ENCODE assay signal across 15 cellular contexts in genomic region chrX:40262641-40263560, GRCh38.
DNase-seq lines count a peak whose midpoint lies in the region; ATAC-seq and TF ChIP-seq lines count a peak whose summit lies in the region.
"Had no signal": no experiment of that assay in that cellular context is flagged by ENCODE, and none has a peak within 500 bp of the region (broad histone marks: within the 10 kb centered on the region; RNA-seq: fewer than 3 reads in every experiment).

No MANE protein-coding gene starts in this region.

- DNase-seq in AG20443 (ENCODE audit: low spot score) (peak; percentile 72), NCI-H226 (peak; percentile 67), fibroblast of gingiva (ENCODE audit: low read depth) (peak; percentile 8), mucosa of gallbladder (ENCODE audit: low spot score) (peak; percentile 17), NCI-H446 treated with DMSO at 0.1 percent for 48 hours (lab: John Stamatoyannopoulos, UW) (no peak), erythroblast (lab: John Stamatoyannopoulos, UW) (no peak)
- no peak for DNase-seq in naive thymus-derived CD4-positive, alpha-beta T cell
- DNase-seq: activated CD4-positive, alpha-beta memory T cell treated with anti-CD3 and anti-CD28 coated beads for 36 hours; CD8-positive, alpha-beta T cell; central memory CD4-positive, alpha-beta T cell; stimulated activated naive CD8-positive, alpha-beta T cell treated with anti-CD3 and anti-CD28 coated beads, Interleukin-15, amount 100 ng/mL, for 72 hours had no signal

- no peak overlapping the region for H3K4me3 Mint-ChIP-seq in naive thymus-derived CD4-positive, alpha-beta T cell
- H3K4me3 Mint-ChIP-seq: activated CD4-positive, alpha-beta memory T cell treated with anti-CD3 and anti-CD28 coated beads for 36 hours; CD8-positive, alpha-beta T cell; IgD-negative memory B cell; stimulated activated naive CD8-positive, alpha-beta T cell treated with anti-CD3 and anti-CD28 coated beads, Interleukin-15, amount 100 ng/mL, for 72 hours had no signal

- no peak for ATAC-seq in HG03521 (IDR thresholded peaks at IDR 0.05; ENCODE audit: unreplicated experiment)
- no peak for ATAC-seq in naive thymus-derived CD4-positive, alpha-beta T cell
- ATAC-seq: CD8-positive, alpha-beta T cell; Panc1; stimulated activated naive CD8-positive, alpha-beta T cell treated with anti-CD3 and anti-CD28 coated beads, Interleukin-15, amount 100 ng/mL, for 72 hours had no signal

- no peak overlapping the region for H3K27ac ChIP-seq in naive thymus-derived CD4-positive, alpha-beta T cell (ENCODE audit: low read depth, low read length)

- peak overlapping the region in 1 of 9 donors; percentile 38 for H3K27ac Mint-ChIP-seq in naive thymus-derived CD4-positive, alpha-beta T cell
- H3K27ac Mint-ChIP-seq: activated CD4-positive, alpha-beta memory T cell treated with anti-CD3 and anti-CD28 coated beads for 36 hours; CD8-positive, alpha-beta T cell; stimulated activated naive CD8-positive, alpha-beta T cell treated with anti-CD3 and anti-CD28 coated beads, Interleukin-15, amount 100 ng/mL, for 72 hours had no signal

- TF ChIP-seq POLR2A in erythroblast (IDR thresholded peaks at IDR 0.05; ENCODE audit: low read length) = no peak

- no peaks in the 10 kb centered on the region for H3K36me3 Mint-ChIP-seq in naive thymus-derived CD4-positive, alpha-beta T cell
- H3K36me3 Mint-ChIP-seq: activated CD4-positive, alpha-beta memory T cell treated with anti-CD3 and anti-CD28 coated beads for 36 hours; CD8-positive, alpha-beta T cell; IgD-negative memory B cell had no signal

- H3K9me3 ChIP-seq in naive thymus-derived CD4-positive, alpha-beta T cell (ENCODE audit: control insufficient read depth in 2 of 3, low read length in 3 of 3) = no peaks in the 10 kb centered on the region

- H3K27me3 ChIP-seq in naive thymus-derived CD4-positive, alpha-beta T cell (ENCODE audit: control insufficient read depth in 2 of 2, insufficient read depth in 2 of 2, low read length in 2 of 2) = no peaks in the 10 kb centered on the region

- POLR2A ChIA-PET in naive thymus-derived CD4-positive, alpha-beta T cell (lab: Charles Lee) = interaction anchor here (2.4 kb wide), 1 partner anchor 85 kb away, joined by 6 read pairs; no protein-coding TSS in a partner anchor

- CTCF ChIA-PET in naive thymus-derived CD4-positive, alpha-beta T cell (lab: Charles Lee) = no interaction called here

- H3K9me3 Mint-ChIP-seq in naive thymus-derived CD4-positive, alpha-beta T cell = peaks cover 0 to 2% (median 0%) of the 10 kb centered on the region in 11 donors
- H3K9me3 Mint-ChIP-seq: activated CD4-positive, alpha-beta memory T cell treated with anti-CD3 and anti-CD28 coated beads for 36 hours; CD8-positive, alpha-beta T cell; stimulated activated naive CD8-positive, alpha-beta T cell treated with anti-CD3 and anti-CD28 coated beads, Interleukin-15, amount 100 ng/mL, for 72 hours had no signal

- H3K4me3 ChIP-seq in naive thymus-derived CD4-positive, alpha-beta T cell (ENCODE audit: low read length) = no peak overlapping the region
- H3K4me3 ChIP-seq: skin epidermis had no signal

- peaks cover 0 to 17% (median 6%) of the 10 kb centered on the region in 7 donors for H3K4me1 Mint-ChIP-seq in naive thymus-derived CD4-positive, alpha-beta T cell

- H3K27me3 Mint-ChIP-seq in naive thymus-derived CD4-positive, alpha-beta T cell = no peaks in the 10 kb centered on the region
- H3K27me3 Mint-ChIP-seq: activated CD4-positive, alpha-beta memory T cell treated with anti-CD3 and anti-CD28 coated beads for 36 hours; IgD-negative memory B cell; stimulated activated naive CD8-positive, alpha-beta T cell treated with anti-CD3 and anti-CD28 coated beads, Interleukin-15, amount 100 ng/mL, for 72 hours had no signal

- H3K4me1 ChIP-seq in naive thymus-derived CD4-positive, alpha-beta T cell (ENCODE audit: control insufficient read depth in 2 of 2, insufficient read depth in 2 of 2, low read length in 2 of 2) = no peaks in the 10 kb centered on the region

- no peaks in the 10 kb centered on the region for H3K36me3 ChIP-seq in naive thymus-derived CD4-positive, alpha-beta T cell (ENCODE audit: control insufficient read depth in 2 of 3, insufficient read depth in 3 of 3, low read length in 3 of 3)

- intact Hi-C loops in naive thymus-derived CD4-positive, alpha-beta T cell (cut with micrococcal nuclease) = loop anchor here in 1 of 2 donors (10.0 kb wide), 1 partner anchor 528 kb away; no protein-coding TSS in a partner anchor

Comparison
In these comparisons a context has a peak if more than half of its experiments do, and no peak if none do; other contexts are left out.
1. DNase-seq: peak in AG20443 (single experiment), NCI-H226 (single experiment), fibroblast of gingiva (single experiment) and mucosa of gallbladder (single experiment); none in NCI-H446 treated with DMSO at 0.1 percent for 48 hours (single experiment), erythroblast (0 of 2) and naive thymus-derived CD4-positive, alpha-beta T cell (0 of 9).